Comparison of ENCODE assay signal across 21 cellular contexts in genomic region chr11:86119062-86119461, GRCh38. TPM values are rescaled to one million over a fixed set of nuclear protein-coding genes. Genes with fewer than 3 reads are reported as not detected.
DNase-seq lines count a peak whose midpoint lies in the region; ATAC-seq, FAIRE-seq and TF ChIP-seq lines count a peak whose summit lies in the region.
"Had no signal": no experiment of that assay in that cellular context is flagged by ENCODE, and none has a peak within 500 bp of the region (broad histone marks: within the 10 kb centered on the region; RNA-seq: fewer than 3 reads in every experiment).

No MANE protein-coding gene starts in this region.

- no peak overlapping the region for H3K4me3 Mint-ChIP-seq in astrocyte (ENCODE audit: unreplicated experiment)
- H3K4me3 Mint-ChIP-seq: naive B cell; stimulated activated naive CD8-positive, alpha-beta T cell treated with anti-CD3 and anti-CD28 coated beads, Interleukin-15, Interleukin-2, amounts not matched to agents 100 ng/mL and 50 ng/mL, for 24 hours; T-helper 17 cell; type B pancreatic cell had no signal

- FAIRE-seq in GM19239 (lab: Jason Lieb, UNC), result peak; percentile 39
- no peak for FAIRE-seq in astrocyte (lab: Jason Lieb, UNC)
- peak; percentile 74 for FAIRE-seq in islet of Langerhans (lab: Jason Lieb, UNC)
- FAIRE-seq in GM12891 (lab: Jason Lieb, UNC), result no peak
- FAIRE-seq: H54 had no signal

- H3K9me3 ChIP-seq in astrocyte (ENCODE audit: insufficient read depth, low read depth, low read length) (no peaks in the 10 kb centered on the region), MM.1S (replicated peaks; ENCODE audit: insufficient read depth, low read length) (no peaks in the 10 kb centered on the region)
- H3K9me3 ChIP-seq: adrenal gland, SJCRH30 had no signal

- no peaks in the 10 kb centered on the region for H3F3A ChIP-seq in MM.1S (ENCODE audit: insufficient read depth, low read length)

- H3K4me3 ChIP-seq in astrocyte (ENCODE audit: insufficient read depth, low read depth, low read length), result no peak overlapping the region
- H3K4me3 ChIP-seq in MM.1S (ENCODE audit: low read length), result no peak overlapping the region
- H3K4me3 ChIP-seq: adrenal gland, SJCRH30, skin epidermis had no signal

- no peak for ATAC-seq in GM21717 (IDR thresholded peaks at IDR 0.05; ENCODE audit: unreplicated experiment)
- ATAC-seq: T-helper 17 cell had no signal

- H3K4me1 ChIP-seq in astrocyte (ENCODE audit: insufficient read depth, low read length), result peaks cover 23% of the 10 kb centered on the region
- H3K4me1 ChIP-seq in MM.1S (ENCODE audit: low read length), result peaks cover 30% of the 10 kb centered on the region
- H3K4me1 ChIP-seq: adrenal gland, SJCRH30 had no signal

- H3K27ac ChIP-seq in astrocyte (ENCODE audit: low read depth, low read length) (no peak overlapping the region), MM.1S (ENCODE audit: low read length) (no peak overlapping the region)
- H3K27ac ChIP-seq: adrenal gland, parathyroid adenoma, SJCRH30, skin epidermis had no signal

- H3K9me2 ChIP-seq in MM.1S (replicated peaks; ENCODE audit: insufficient read depth, low read length), result no peaks in the 10 kb centered on the region

- H3K4me1 Mint-ChIP-seq in astrocyte (ENCODE audit: low read depth, unreplicated experiment), result peaks cover 24% of the 10 kb centered on the region

- H3K9me3 Mint-ChIP-seq in astrocyte (ENCODE audit: unreplicated experiment), result peaks cover 2% of the 10 kb centered on the region
- H3K9me3 Mint-ChIP-seq: naive B cell; stimulated activated naive CD8-positive, alpha-beta T cell treated with anti-CD3 and anti-CD28 coated beads, Interleukin-15, Interleukin-2, amounts not matched to agents 100 ng/mL and 50 ng/mL, for 24 hours; type B pancreatic cell had no signal

- no peaks in the 10 kb centered on the region for H3K27me3 Mint-ChIP-seq in astrocyte (ENCODE audit: low read depth, unreplicated experiment)
- H3K27me3 Mint-ChIP-seq: naive B cell had no signal

- no peaks in the 10 kb centered on the region for H3K27me3 ChIP-seq in astrocyte (ENCODE audit: insufficient read depth, low read length)
- H3K27me3 ChIP-seq in MM.1S (replicated peaks; ENCODE audit: insufficient read depth, low read length), result no peaks in the 10 kb centered on the region
- H3K27me3 ChIP-seq: adrenal gland, SJCRH30 had no signal

- peak; percentile 35 for DNase-seq in Ammon's horn (ENCODE audit: low spot score)
- no peak for DNase-seq in GM19239 (ENCODE audit: insufficient read length, low spot score)
- peak; percentile 53 for DNase-seq in astrocyte (ENCODE audit: low read depth)
- DNase-seq in MM.1S, result no peak
- no peak for DNase-seq in GM12891 (ENCODE audit: insufficient read length, low spot score)
- no peak for DNase-seq in NCI-H510A (lab: John Stamatoyannopoulos, UW)
- DNase-seq: activated CD4-positive, alpha-beta T cell treated with anti-CD3 and anti-CD28 coated beads, Interleukin-2, amount 50 U/mL, for 48 hours; activated gamma-delta T cell; adrenal gland; erythroblast; naive B cell; NCI-H510A treated with DMSO at 0.1 percent for 48 hours; SJCRH30; T-helper 17 cell had no signal

- H3K9ac ChIP-seq in astrocyte (ENCODE audit: low read length), result no peak overlapping the region
- no peak overlapping the region for H3K9ac ChIP-seq in MM.1S (ENCODE audit: low read length)
- H3K9ac ChIP-seq: parathyroid adenoma had no signal

- TF ChIP-seq CTCF in astrocyte (IDR thresholded peaks at IDR 0.05; ENCODE audit: insufficient read depth, low read depth, low read length) (no peak), MM.1S (IDR thresholded peaks at IDR 0.05; ENCODE audit: low read length) (no peak)

- H3K27ac Mint-ChIP-seq in astrocyte (ENCODE audit: unreplicated experiment), result no peak overlapping the region
- H3K27ac Mint-ChIP-seq: naive B cell; stimulated activated naive CD8-positive, alpha-beta T cell treated with anti-CD3 and anti-CD28 coated beads, Interleukin-15, Interleukin-2, amounts not matched to agents 100 ng/mL and 50 ng/mL, for 24 hours; T-helper 17 cell; type B pancreatic cell had no signal

- H3K36me3 ChIP-seq in astrocyte (ENCODE audit: insufficient read depth, low read length), result no peaks in the 10 kb centered on the region
- H3K36me3 ChIP-seq in MM.1S (replicated peaks; ENCODE audit: insufficient read depth, low read length), result no peaks in the 10 kb centered on the region
- H3K36me3 ChIP-seq: adrenal gland, SJCRH30 had no signal

- H2AFZ ChIP-seq in astrocyte (ENCODE audit: low read depth, low read length), result no peak overlapping the region
- H2AFZ ChIP-seq in MM.1S (ENCODE audit: low read length), result no peak overlapping the region

- no peak for TF ChIP-seq POLR2A in GM12891 (IDR thresholded peaks at IDR 0.05; ENCODE audit: low read depth, low read length)

- H3K36me3 Mint-ChIP-seq in astrocyte (ENCODE audit: low read depth, unreplicated experiment), result no peaks in the 10 kb centered on the region
- H3K36me3 Mint-ChIP-seq: naive B cell, type B pancreatic cell had no signal

- H3K79me2 ChIP-seq in astrocyte (ENCODE audit: insufficient read depth, low read length) (no peaks in the 10 kb centered on the region), MM.1S (ENCODE audit: low read length) (no peaks in the 10 kb centered on the region)
- H3K79me2 ChIP-seq: parathyroid adenoma had no signal

- H3K4me2 ChIP-seq in astrocyte (ENCODE audit: low read length) (no peak overlapping the region), MM.1S (ENCODE audit: low read depth, low read length) (no peak overlapping the region)

- no peaks in the 10 kb centered on the region for H4K20me1 ChIP-seq in astrocyte (ENCODE audit: insufficient read depth, low read length)
- H4K20me1 ChIP-seq in MM.1S (ENCODE audit: insufficient read depth, low read length), result no peaks in the 10 kb centered on the region

TF ChIP-seq in GM12891, 5 proteins besides CTCF, POLR2A, EP300 and RAD21:
- no peak for TF ChIP-seq POLR2AphosphoS5 (IDR thresholded peaks at IDR 0.05; ENCODE audit: low read depth, low read length)
- no peak for TF ChIP-seq PAX5 (IDR thresholded peaks at IDR 0.05; ENCODE audit: insufficient read depth, low read length, severe bottlenecking)
- no peak for TF ChIP-seq SPI1 (IDR thresholded peaks at IDR 0.05; ENCODE audit: low read depth, low read length)
- TF ChIP-seq TAF1 (IDR thresholded peaks at IDR 0.05; ENCODE audit: low read depth, low read length), result no peak
- no peak for TF ChIP-seq POU2F2 (IDR thresholded peaks at IDR 0.05; ENCODE audit: low read depth, low read length)

RNA-seq across cellular contexts. Expression of gene PICALM, which starts 50.2 kb away (rescaled TPM):
- 254 and 260 TPM in 2 replicates for total RNA-seq in astrocyte
- 14.8 TPM for polyA plus RNA-seq in GM12891 (2012; ENCODE audit: low read depth, missing spikeins)

Comparison
In these comparisons a context has a peak if more than half of its experiments do, and no peak if none do; other contexts are left out.
1. DNase-seq: peak in Ammon's horn (single experiment) and astrocyte (single experiment); none in GM19239 (single experiment), MM.1S (single experiment), GM12891 (single experiment) and NCI-H510A (single experiment).